ENCODE assay signal across 25 cellular contexts in the genomic region with DNA sequence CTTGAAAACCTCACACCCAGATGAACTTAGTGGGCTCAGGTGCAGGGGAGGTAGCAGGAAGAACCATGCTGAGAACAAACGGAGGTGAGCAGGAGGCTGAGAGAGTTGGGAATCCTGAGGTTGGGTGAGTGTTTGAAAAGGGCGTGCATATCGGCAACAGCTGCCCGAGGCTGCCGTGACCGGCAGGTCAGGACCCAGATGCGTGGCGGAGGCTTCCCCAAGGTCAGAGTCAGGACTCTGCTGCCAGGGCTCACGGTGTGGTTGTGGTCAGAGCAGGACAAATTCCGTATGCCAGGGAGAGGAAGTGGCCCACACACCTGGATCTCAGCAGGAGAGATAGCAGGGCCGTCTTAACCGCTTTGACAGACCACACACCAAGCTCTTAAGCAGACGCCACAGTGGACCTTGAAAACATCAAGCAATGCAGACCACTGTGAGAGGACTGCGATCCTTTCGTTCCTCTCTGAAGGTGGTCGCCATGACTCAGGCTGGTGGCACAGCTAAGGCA. TPM values are rescaled to one million over a fixed set of nuclear protein-coding genes. Genes with fewer than 3 reads are reported as not detected.
A peak's percentile ranks its signal among the peaks of the same experiment; 100 is the strongest.
DNase-seq lines count a peak whose midpoint lies in the region; FAIRE-seq and TF ChIP-seq lines count a peak whose summit lies in the region.
"Had no signal": no experiment of that assay in that cellular context is flagged by ENCODE, and none has a peak within 500 bp of the region (broad histone marks: within the 10 kb centered on the region; RNA-seq: fewer than 3 reads in every experiment).

No MANE protein-coding gene starts in this region.

- H2AFZ ChIP-seq in mesenchymal stem cell (ENCODE audit: low read depth, low read length) = no peak overlapping the region

- no peak overlapping the region for H4K8ac ChIP-seq in mesenchymal stem cell (ENCODE audit: low read length)

- no peak overlapping the region for H2BK12ac ChIP-seq in mesenchymal stem cell (ENCODE audit: low read length in 2 of 2)

- no peak overlapping the region for H3K4me2 ChIP-seq in mesenchymal stem cell (ENCODE audit: low read length, poor library complexity, severe bottlenecking)

- no peak overlapping the region for H4K91ac ChIP-seq in mesenchymal stem cell (ENCODE audit: low read length)

- H2AK5ac ChIP-seq in mesenchymal stem cell (ENCODE audit: low read length, severe bottlenecking) = no peak overlapping the region

- peak overlapping the region; percentile 67 for H3K27ac ChIP-seq in HUES6 (ENCODE audit: low read depth, low read length)
- no peak overlapping the region for H3K27ac ChIP-seq in mesenchymal stem cell (ENCODE audit: low read length, poor library complexity, severe bottlenecking)
- H3K27ac ChIP-seq: gastroesophageal sphincter, SK-N-MC, skin epidermis, tibial artery had no signal

- no peak for TF ChIP-seq CTCF in GM20000 (IDR thresholded peaks at IDR 0.05; ENCODE audit: extremely low read depth, missing control alignments)

- H3K79me1 ChIP-seq in mesenchymal stem cell (replicated peaks; ENCODE audit: low read length, poor library complexity, severe bottlenecking) = no peaks in the 10 kb centered on the region

- no peaks in the 10 kb centered on the region for H3K9me3 ChIP-seq in HUES6 (ENCODE audit: control insufficient read depth, insufficient read depth, low read depth, low read length)
- no peaks in the 10 kb centered on the region for H3K9me3 ChIP-seq in mesenchymal stem cell (ENCODE audit: control insufficient read depth, low read length)
- H3K9me3 ChIP-seq: gastroesophageal sphincter, tibial artery had no signal

- H3K36me3 ChIP-seq in HUES6 (ENCODE audit: control insufficient read depth, insufficient read depth, low read length) (peaks cover 3% of the 10 kb centered on the region; the same call in 1 of the 2 replicates), mesenchymal stem cell (ENCODE audit: control insufficient read depth in 1 of 2, insufficient read depth in 2 of 2, low read depth in 1 of 2, low read length in 2 of 2) (peaks cover 3% of the 10 kb centered on the region in 2 experiments)
- H3K36me3 ChIP-seq: gastroesophageal sphincter, tibial artery had no signal

- H3K18ac ChIP-seq in mesenchymal stem cell (ENCODE audit: low read depth in 1 of 2, low read length in 2 of 2) = no peak overlapping the region

- no peak overlapping the region for H2BK5ac ChIP-seq in mesenchymal stem cell (ENCODE audit: low read depth, low read length, poor library complexity, severe bottlenecking)

- H2BK120ac ChIP-seq in mesenchymal stem cell (ENCODE audit: low read depth, low read length) = no peak overlapping the region

- H3K27me3 ChIP-seq in HUES6 (ENCODE audit: control insufficient read depth, insufficient read depth, low read length) (no peaks in the 10 kb centered on the region), mesenchymal stem cell (ENCODE audit: control insufficient read depth in 1 of 2, insufficient read depth in 1 of 2, low read length in 2 of 2) (no peaks in the 10 kb centered on the region)
- H3K27me3 ChIP-seq: tibial artery had no signal

- H2BK15ac ChIP-seq in mesenchymal stem cell (ENCODE audit: low read depth, poor library complexity, severe bottlenecking) = no peak overlapping the region

- H3K4ac ChIP-seq in mesenchymal stem cell (ENCODE audit: low read depth in 1 of 2, low read length in 2 of 2) = no peak overlapping the region

- peak overlapping the region; percentile 76 for H3K9ac ChIP-seq in HUES6 (ENCODE audit: low read length)
- no peak overlapping the region for H3K9ac ChIP-seq in mesenchymal stem cell (ENCODE audit: low read length)

- peaks cover 69% of the 10 kb centered on the region for H3K4me1 ChIP-seq in HUES6 (ENCODE audit: control insufficient read depth, insufficient read depth, low read length)
- H3K4me1 ChIP-seq in mesenchymal stem cell (ENCODE audit: control insufficient read depth, insufficient read depth, low read depth, low read length) = peaks cover 22% of the 10 kb centered on the region
- H3K4me1 ChIP-seq: gastroesophageal sphincter, tibial artery had no signal

- DNase-seq in ecto neural progenitor cell (ENCODE audit: low spot score) (peak; percentile 58), iPS-NIHi7 (ENCODE audit: extremely low spot score) (peak; percentile 57), renal cortical epithelial cell (ENCODE audit: low read depth) (peak; percentile 30), frontal cortex (ENCODE audit: low spot score in 2 of 2) (no peak), GM20000 (ENCODE audit: low spot score) (no peak), mesenchymal stem cell (no peak), AG08396 (ENCODE audit: low spot score) (no peak)
- DNase-seq: activated B cell treated with CpG ODN at 0.5 μM for 24 hours; activated CD4-positive, alpha-beta memory T cell treated with anti-CD3 and anti-CD28 coated beads, Interleukin-2, amount 10 ng/mL, durations not matched to agents 7 days and 5 days; amygdala; CD4-positive, alpha-beta T cell; central memory CD4-positive, alpha-beta T cell; erythroblast; naive thymus-derived CD8-positive, alpha-beta T cell; NCI-H1048; NCI-H2029 treated with DMSO at 0.1 percent for 48 hours; NK-92 treated with Interleukin-12 subunit alpha and Interleukin-12 subunit beta, amount 100 ng/mL, for 24 hours; stimulated activated naive CD8-positive, alpha-beta T cell treated with anti-CD3 and anti-CD28 coated beads, Interleukin-15, Interleukin-2, amounts not matched to agents 100 U/mL and 50 U/mL, for 24 hours; tibial artery had no signal

- WGBS in mesenchymal stem cell = 26% methylated on average over 16 of the region's 16 CpGs

- H3K4me3 ChIP-seq in HUES6 (ENCODE audit: low read depth, low read length) (peak overlapping the region; percentile 37), mesenchymal stem cell (ENCODE audit: insufficient read depth in 1 of 2, low read depth in 1 of 2, low read length in 2 of 2) (no peak overlapping the region)
- H3K4me3 ChIP-seq: gastroesophageal sphincter, SK-N-MC, skin epidermis, tibial artery had no signal

- no peak overlapping the region for H3K14ac ChIP-seq in mesenchymal stem cell (ENCODE audit: low read length in 2 of 2)

- no peak overlapping the region for H3K23ac ChIP-seq in mesenchymal stem cell (ENCODE audit: low read length in 2 of 2)

- FAIRE-seq in frontal cortex (lab: Jason Lieb, UNC) = no peak
- FAIRE-seq: islet of Langerhans, RCC 7860 had no signal

RNA-seq across cellular contexts. Expression of gene ADAMTS16, which starts 43.1 kb away (rescaled TPM):
- total RNA-seq in renal cortical epithelial cell (0.52 and 1.3 TPM in 2 replicates), frontal cortex (3.7 TPM)
- polyA plus RNA-seq in mesenchymal stem cell (2013, experiment 1 of 2) = not detected
- not detected for polyA plus RNA-seq in mesenchymal stem cell (2013, experiment 2 of 2)
- total RNA-seq: activated B cell treated with CpG ODN at 0.5 μM for 24 hours; activated CD4-positive, alpha-beta memory T cell treated with anti-CD3 and anti-CD28 coated beads, Interleukin-2, amount 10 ng/mL, durations not matched to agents 7 days and 5 days; CD4-positive, alpha-beta T cell; naive thymus-derived CD8-positive, alpha-beta T cell had no signal
- polyA plus RNA-seq: naive thymus-derived CD8-positive, alpha-beta T cell had no signal

Comparison
In these comparisons a context has a peak if more than half of its experiments do, and no peak if none do; other contexts are left out.
1. DNase-seq: peak in ecto neural progenitor cell (single experiment), iPS-NIHi7 (single experiment) and renal cortical epithelial cell (single experiment); none in frontal cortex (0 of 2), GM20000 (single experiment), mesenchymal stem cell (single experiment) and AG08396 (single experiment).